ENCODE assay signal across 15 cellular contexts in genomic region chr7:144063710-144064109, GRCh38. TPM values are rescaled to one million over a fixed set of nuclear protein-coding genes. Genes with fewer than 3 reads are reported as not detected.
A peak's percentile ranks its signal among the peaks of the same experiment; 100 is the strongest.
DNase-seq lines count a peak whose midpoint lies in the region; ATAC-seq, FAIRE-seq and TF ChIP-seq lines count a peak whose summit lies in the region.
"Had no signal": no experiment of that assay in that cellular context is flagged by ENCODE, and none has a peak within 500 bp of the region (broad histone marks: within the 10 kb centered on the region; RNA-seq: fewer than 3 reads in every experiment).

No MANE protein-coding gene starts in this region.

- H3F3A ChIP-seq in OCI-LY1 (ENCODE audit: insufficient read depth, low read length) = no peaks in the 10 kb centered on the region

- intact Hi-C loops in HepG2 (cut with micrococcal nuclease; ENCODE audit: unreplicated experiment) (no loop called here), right lobe of liver (cut with DNase I) (no loop called here), Right ventricle myocardium inferior (cut with DNase I) (no loop called here)

- DNase-seq in HepG2 (ENCODE audit: low spot score) (no peak), right lobe of liver (no peak), fibroblast of pulmonary artery (ENCODE audit: low read depth) (no peak), Right ventricle myocardium inferior (ENCODE audit: missing footprints) (no peak), 8988T (no peak), cortex of kidney (lab: John Stamatoyannopoulos, UW) (no peak)
- no peak for DNase-seq in stimulated activated CD4-positive, alpha-beta T cell treated with anti-CD3 and anti-CD28 coated beads, Interleukin-2, amount 100 ng/mL, for 24 hours
- DNase-seq: activated B cell treated with CpG ODN at 0.5 μM for 24 hours, naive B cell, NCI-H2171 treated with DMSO at 0.1 percent for 48 hours, SHP77 treated with DMSO at 0.1 percent for 48 hours had no signal

- in situ Hi-C loops in HepG2 (cut with HindIII; ENCODE audit: extremely low pct_ligation_motif_present, low pct_unique_long_range_greater_than_20kb) = no loop called here

- no TSS peak for BruUV-seq in HepG2 (replicated peaks; lab: Mats Ljungman, UMichigan)

- no peak overlapping the region for H3K4me3 ChIP-seq in HepG2 (replicated peaks in 1 of 3; ENCODE audit: insufficient read depth in 1 of 3, low read depth in 2 of 3, low read length in 3 of 3)
- H3K4me3 ChIP-seq in right lobe of liver = no peak overlapping the region
- no peak overlapping the region for H3K4me3 ChIP-seq in OCI-LY1 (ENCODE audit: low read depth, low read length, poor library complexity, severe bottlenecking)
- no peak overlapping the region for H3K4me3 ChIP-seq in fibroblast of pulmonary artery (replicated peaks; ENCODE audit: low read depth, low read length)

- ATAC-seq in HepG2 (no peak), right lobe of liver (no peak), Right ventricle myocardium inferior (no peak)

- CTCF ChIA-PET in HepG2 (lab: Yijun Ruan, JAX; ENCODE audit: low intra/inter-chr PET ratio, low total read pairs) = no interaction called here

- H4K20me1 ChIP-seq in HepG2 (ENCODE audit: insufficient read depth, low read length) (no peaks in the 10 kb centered on the region), OCI-LY1 (ENCODE audit: insufficient read depth, low read length) (no peaks in the 10 kb centered on the region)

- H3K9me3 ChIP-seq in HepG2 (ENCODE audit: low read length) (no peaks in the 10 kb centered on the region), right lobe of liver (no peaks in the 10 kb centered on the region), OCI-LY1 (ENCODE audit: low read length) (no peaks in the 10 kb centered on the region)

- H3K27me3 ChIP-seq in HepG2 (ENCODE audit: control insufficient read depth in 1 of 2, insufficient read depth in 2 of 2, low read length in 2 of 2) (no peaks in the 10 kb centered on the region), right lobe of liver (peaks cover 0 to 4% of the 10 kb centered on the region in 2 donors), OCI-LY1 (ENCODE audit: insufficient read depth, low read length) (no peaks in the 10 kb centered on the region)

- H2AFZ ChIP-seq in HepG2 (ENCODE audit: low read length) (no peak overlapping the region), OCI-LY1 (ENCODE audit: low read length) (no peak overlapping the region)

- no peak for FAIRE-seq in HepG2 (lab: Jason Lieb, UNC)
- FAIRE-seq: endothelial cell of umbilical vein, islet of Langerhans had no signal

- H3K4me1 ChIP-seq in HepG2 (ENCODE audit: insufficient read depth, low read length) (no peaks in the 10 kb centered on the region), right lobe of liver (no peaks in the 10 kb centered on the region), OCI-LY1 (ENCODE audit: insufficient read depth, low read length, severe bottlenecking) (no peaks in the 10 kb centered on the region)

- no peak overlapping the region for H3K27ac ChIP-seq in HepG2 (ENCODE audit: extremely low read length, insufficient read depth, low read length)
- H3K27ac ChIP-seq in right lobe of liver = no peak overlapping the region
- no peak overlapping the region for H3K27ac ChIP-seq in OCI-LY1 (ENCODE audit: low read depth, low read length, poor library complexity, severe bottlenecking)

- H3K9ac ChIP-seq in HepG2 (ENCODE audit: insufficient read depth, low read depth, low read length) (no peak overlapping the region), OCI-LY1 (ENCODE audit: low read length) (no peak overlapping the region)

- TF ChIP-seq CTCF in HepG2 (CRISPR knock-in tag; IDR thresholded peaks at IDR 0.05) = peak; percentile 22; the same call in 1 of the 2 replicates
- TF ChIP-seq CTCF in right lobe of liver (IDR thresholded peaks at IDR 0.05) = peak in 1 of 4 donors; percentile 41
- TF ChIP-seq CTCF in OCI-LY1 (IDR thresholded peaks at IDR 0.05; ENCODE audit: low read length) = peak; percentile 67
- TF ChIP-seq CTCF in fibroblast of pulmonary artery (IDR thresholded peaks at IDR 0.05; ENCODE audit: low read length, missing control alignments) = peak; percentile 25

- POLR2A ChIA-PET in HepG2 (lab: Yijun Ruan, JAX) = no interaction called here

- TF ChIP-seq RAD21 in HepG2 (CRISPR knock-in tag; IDR thresholded peaks at IDR 0.05) = no peak

- TF ChIP-seq EP300 in HepG2 (IDR thresholded peaks at IDR 0.05; ENCODE audit: low read depth in 2 of 2, low read length in 2 of 2) (no peak), HepG2 (CRISPR knock-in tag; IDR thresholded peaks at IDR 0.05; ENCODE audit: borderline replicate concordance) (no peak)

- TF ChIP-seq POLR2A in HepG2 (IDR thresholded peaks at IDR 0.05; ENCODE audit: insufficient read depth in 1 of 2, low read depth in 2 of 2, low read length in 2 of 2) (no peak), right lobe of liver (IDR thresholded peaks at IDR 0.05) (no peak)

- H3K4me2 ChIP-seq in HepG2 (ENCODE audit: low read depth, low read length) = no peak overlapping the region
- H3K4me2 ChIP-seq in OCI-LY1 (ENCODE audit: low read length) = no peak overlapping the region

- no peaks in the 10 kb centered on the region for H3K9me2 ChIP-seq in OCI-LY1 (ENCODE audit: low read depth, low read length)

- no peaks in the 10 kb centered on the region for H3K79me2 ChIP-seq in HepG2 (ENCODE audit: insufficient read depth, low read length)
- H3K79me2 ChIP-seq in OCI-LY1 (ENCODE audit: insufficient read depth, low read length) = no peaks in the 10 kb centered on the region

- H3K36me3 ChIP-seq in HepG2 (replicated peaks in 1 of 2; ENCODE audit: control insufficient read depth in 1 of 2, insufficient read depth in 2 of 2, low read length in 2 of 2) (no peaks in the 10 kb centered on the region), right lobe of liver (no peaks in the 10 kb centered on the region), OCI-LY1 (ENCODE audit: insufficient read depth, low read length) (no peaks in the 10 kb centered on the region)

- WGBS in HepG2 (ENCODE audit: low lambda C conversion rate) = 14% methylated on average over 3 of the region's 3 CpGs
- WGBS in right lobe of liver (ENCODE audit: insufficient coverage, low coverage, low lambda C conversion rate, missing lambda C conversion rate) = 37% methylated on average over 3 of the region's 3 CpGs

RNA-seq across cellular contexts. Expression of gene OR2A25, which starts 5.9 kb away (rescaled TPM):
- not detected in 2 replicates for total RNA-seq in HepG2 (2016; rRNA removed; fragmentation: Illumina TruSeq; extraction: Trizol)
- not detected in 2 replicates for total RNA-seq in HepG2 (2016; cell fraction: cytosol; rRNA removed; fragmentation: Illumina TruSeq; extraction: Trizol; ENCODE audit: low read depth)
- total RNA-seq in HepG2 (2016; cell fraction: insoluble cytoplasmic fraction; rRNA removed; fragmentation: Illumina TruSeq; extraction: Trizol) = not detected in 2 replicates
- not detected in 2 replicates for total RNA-seq in HepG2 (2016; cell fraction: membrane; rRNA removed; fragmentation: Illumina TruSeq; extraction: Trizol)
- not detected in 2 replicates for total RNA-seq in HepG2 (2016; cell fraction: nucleus; rRNA removed; fragmentation: Illumina TruSeq; extraction: Trizol)
- polyA plus RNA-seq in HepG2 (2011; rRNA removed) = 0.07 TPM in 1 of 2 replicates, not detected in the other
- polyA plus RNA-seq in HepG2 (2011; cell fraction: cytosol; rRNA removed) = not detected in 2 replicates
- not detected in 2 replicates for polyA plus RNA-seq in HepG2 (2011; cell fraction: nucleus; rRNA removed)
- not detected in 2 replicates for polyA plus RNA-seq in HepG2 (2012)
- not detected in 2 replicates for polyA plus RNA-seq in HepG2 (2016; cell fraction: cytosol; fragmentation: Illumina TruSeq; extraction: Trizol; ENCODE audit: low read depth)
- not detected in 2 replicates for polyA plus RNA-seq in HepG2 (2016; cell fraction: insoluble cytoplasmic fraction; fragmentation: Illumina TruSeq; extraction: Trizol; ENCODE audit: low read depth)
- polyA plus RNA-seq in HepG2 (2016; cell fraction: membrane; fragmentation: Illumina TruSeq; extraction: Trizol; ENCODE audit: low read depth) = not detected in 2 replicates
- not detected in 2 replicates for polyA plus RNA-seq in HepG2 (2016; cell fraction: nucleus; fragmentation: Illumina TruSeq; extraction: Trizol; ENCODE audit: insufficient read depth, low read depth)
- polyA minus RNA-seq in HepG2 (2011; rRNA and poly(A)+ RNA removed; ENCODE audit: low replicate concordance) = 0.40 TPM in 1 of 2 replicates, not detected in the other
- not detected in 2 replicates for polyA minus RNA-seq in HepG2 (2011; cell fraction: cytosol; rRNA and poly(A)+ RNA removed)
- not detected in 2 replicates for polyA minus RNA-seq in HepG2 (2011; cell fraction: nucleus; rRNA and poly(A)+ RNA removed)
- total RNA-seq in right lobe of liver = not detected
- not detected for total RNA-seq in Right ventricle myocardium inferior
- total RNA-seq: activated B cell treated with CpG ODN at 0.5 μM for 24 hours, endothelial cell of umbilical vein had no signal
- polyA plus RNA-seq: endothelial cell of umbilical vein had no signal

RNA-seq across cellular contexts. Expression of gene OR2A5, which starts 15.0 kb away (rescaled TPM):
- total RNA-seq in HepG2 (2016; rRNA removed; fragmentation: Illumina TruSeq; extraction: Trizol) (not detected in 2 replicates), right lobe of liver (not detected), Right ventricle myocardium inferior (not detected)
- total RNA-seq in HepG2 (2016; cell fraction: cytosol; rRNA removed; fragmentation: Illumina TruSeq; extraction: Trizol; ENCODE audit: low read depth) = not detected in 2 replicates
- total RNA-seq in HepG2 (2016; cell fraction: insoluble cytoplasmic fraction; rRNA removed; fragmentation: Illumina TruSeq; extraction: Trizol) = not detected in 2 replicates
- total RNA-seq in HepG2 (2016; cell fraction: membrane; rRNA removed; fragmentation: Illumina TruSeq; extraction: Trizol) = not detected in 2 replicates
- total RNA-seq in HepG2 (2016; cell fraction: nucleus; rRNA removed; fragmentation: Illumina TruSeq; extraction: Trizol) = 0.06 TPM in 1 of 2 replicates, not detected in the other
- not detected in 2 replicates for polyA plus RNA-seq in HepG2 (2011; rRNA removed)
- polyA plus RNA-seq in HepG2 (2011; cell fraction: cytosol; rRNA removed) = not detected in 2 replicates
- polyA plus RNA-seq in HepG2 (2011; cell fraction: nucleus; rRNA removed) = 0.05 TPM in 1 of 2 replicates, not detected in the other
- polyA plus RNA-seq in HepG2 (2012) = 0.05 TPM in 1 of 2 replicates, not detected in the other
- polyA plus RNA-seq in HepG2 (2016; cell fraction: cytosol; fragmentation: Illumina TruSeq; extraction: Trizol; ENCODE audit: low read depth) = not detected in 2 replicates
- polyA plus RNA-seq in HepG2 (2016; cell fraction: insoluble cytoplasmic fraction; fragmentation: Illumina TruSeq; extraction: Trizol; ENCODE audit: low read depth) = not detected in 2 replicates
- polyA plus RNA-seq in HepG2 (2016; cell fraction: membrane; fragmentation: Illumina TruSeq; extraction: Trizol; ENCODE audit: low read depth) = not detected in 2 replicates
- not detected in 2 replicates for polyA plus RNA-seq in HepG2 (2016; cell fraction: nucleus; fragmentation: Illumina TruSeq; extraction: Trizol; ENCODE audit: insufficient read depth, low read depth)
- not detected in 2 replicates for polyA minus RNA-seq in HepG2 (2011; rRNA and poly(A)+ RNA removed; ENCODE audit: low replicate concordance)
- not detected in 2 replicates for polyA minus RNA-seq in HepG2 (2011; cell fraction: cytosol; rRNA and poly(A)+ RNA removed)
- 0.12 and 0.13 TPM in 2 replicates for polyA minus RNA-seq in HepG2 (2011; cell fraction: nucleus; rRNA and poly(A)+ RNA removed)
- total RNA-seq: activated B cell treated with CpG ODN at 0.5 μM for 24 hours, endothelial cell of umbilical vein had no signal
- polyA plus RNA-seq: endothelial cell of umbilical vein had no signal

RNA-seq across cellular contexts. Expression of gene OR2A12, which starts 22.4 kb away (rescaled TPM):
- total RNA-seq in HepG2 (2016; rRNA removed; fragmentation: Illumina TruSeq; extraction: Trizol) (not detected in 2 replicates), right lobe of liver (not detected), Right ventricle myocardium inferior (not detected)
- not detected in 2 replicates for total RNA-seq in HepG2 (2016; cell fraction: cytosol; rRNA removed; fragmentation: Illumina TruSeq; extraction: Trizol; ENCODE audit: low read depth)
- total RNA-seq in HepG2 (2016; cell fraction: insoluble cytoplasmic fraction; rRNA removed; fragmentation: Illumina TruSeq; extraction: Trizol) = not detected in 2 replicates
- not detected in 2 replicates for total RNA-seq in HepG2 (2016; cell fraction: membrane; rRNA removed; fragmentation: Illumina TruSeq; extraction: Trizol)
- not detected in 2 replicates for total RNA-seq in HepG2 (2016; cell fraction: nucleus; rRNA removed; fragmentation: Illumina TruSeq; extraction: Trizol)
- polyA plus RNA-seq in HepG2 (2011; rRNA removed) = 0.18 TPM in 1 of 2 replicates, not detected in the other
- 0.04 TPM in 1 of 2 replicates, not detected in the other for polyA plus RNA-seq in HepG2 (2011; cell fraction: cytosol; rRNA removed)
- not detected in 2 replicates for polyA plus RNA-seq in HepG2 (2011; cell fraction: nucleus; rRNA removed)
- polyA plus RNA-seq in HepG2 (2012) = not detected in 2 replicates
- polyA plus RNA-seq in HepG2 (2016; cell fraction: cytosol; fragmentation: Illumina TruSeq; extraction: Trizol; ENCODE audit: low read depth) = not detected in 2 replicates
- not detected in 2 replicates for polyA plus RNA-seq in HepG2 (2016; cell fraction: insoluble cytoplasmic fraction; fragmentation: Illumina TruSeq; extraction: Trizol; ENCODE audit: low read depth)
- polyA plus RNA-seq in HepG2 (2016; cell fraction: membrane; fragmentation: Illumina TruSeq; extraction: Trizol; ENCODE audit: low read depth) = not detected in 2 replicates
- not detected in 2 replicates for polyA plus RNA-seq in HepG2 (2016; cell fraction: nucleus; fragmentation: Illumina TruSeq; extraction: Trizol; ENCODE audit: insufficient read depth, low read depth)
- polyA minus RNA-seq in HepG2 (2011; rRNA and poly(A)+ RNA removed; ENCODE audit: low replicate concordance) = not detected in 2 replicates
- polyA minus RNA-seq in HepG2 (2011; cell fraction: cytosol; rRNA and poly(A)+ RNA removed) = not detected in 2 replicates
- not detected in 2 replicates for polyA minus RNA-seq in HepG2 (2011; cell fraction: nucleus; rRNA and poly(A)+ RNA removed)
- total RNA-seq: activated B cell treated with CpG ODN at 0.5 μM for 24 hours, endothelial cell of umbilical vein had no signal
- polyA plus RNA-seq: endothelial cell of umbilical vein, thymus had no signal

RNA-seq across cellular contexts. Expression of gene OR2A2, which starts 45.7 kb away (rescaled TPM):
- not detected in 2 replicates for total RNA-seq in HepG2 (2016; rRNA removed; fragmentation: Illumina TruSeq; extraction: Trizol)
- total RNA-seq in HepG2 (2016; cell fraction: cytosol; rRNA removed; fragmentation: Illumina TruSeq; extraction: Trizol; ENCODE audit: low read depth) = not detected in 2 replicates
- not detected in 2 replicates for total RNA-seq in HepG2 (2016; cell fraction: insoluble cytoplasmic fraction; rRNA removed; fragmentation: Illumina TruSeq; extraction: Trizol)
- total RNA-seq in HepG2 (2016; cell fraction: membrane; rRNA removed; fragmentation: Illumina TruSeq; extraction: Trizol) = not detected in 2 replicates
- total RNA-seq in HepG2 (2016; cell fraction: nucleus; rRNA removed; fragmentation: Illumina TruSeq; extraction: Trizol) = not detected in 2 replicates
- polyA plus RNA-seq in HepG2 (2011; rRNA removed) = not detected in 2 replicates
- not detected in 2 replicates for polyA plus RNA-seq in HepG2 (2011; cell fraction: cytosol; rRNA removed)
- polyA plus RNA-seq in HepG2 (2011; cell fraction: nucleus; rRNA removed) = 0.23 and 0.32 TPM in 2 replicates
- polyA plus RNA-seq in HepG2 (2012) = not detected in 2 replicates
- polyA plus RNA-seq in HepG2 (2016; cell fraction: cytosol; fragmentation: Illumina TruSeq; extraction: Trizol; ENCODE audit: low read depth) = not detected in 2 replicates
- not detected in 2 replicates for polyA plus RNA-seq in HepG2 (2016; cell fraction: insoluble cytoplasmic fraction; fragmentation: Illumina TruSeq; extraction: Trizol; ENCODE audit: low read depth)
- not detected in 2 replicates for polyA plus RNA-seq in HepG2 (2016; cell fraction: membrane; fragmentation: Illumina TruSeq; extraction: Trizol; ENCODE audit: low read depth)
- polyA plus RNA-seq in HepG2 (2016; cell fraction: nucleus; fragmentation: Illumina TruSeq; extraction: Trizol; ENCODE audit: insufficient read depth, low read depth) = not detected in 2 replicates
- polyA minus RNA-seq in HepG2 (2011; rRNA and poly(A)+ RNA removed; ENCODE audit: low replicate concordance) = not detected in 2 replicates
- polyA minus RNA-seq in HepG2 (2011; cell fraction: cytosol; rRNA and poly(A)+ RNA removed) = not detected in 2 replicates
- polyA minus RNA-seq in HepG2 (2011; cell fraction: nucleus; rRNA and poly(A)+ RNA removed) = not detected in 2 replicates
- total RNA-seq in right lobe of liver = not detected
- not detected for total RNA-seq in Right ventricle myocardium inferior
- total RNA-seq: activated B cell treated with CpG ODN at 0.5 μM for 24 hours, endothelial cell of umbilical vein had no signal
- polyA plus RNA-seq: endothelial cell of umbilical vein, thymus had no signal

RNA-seq across cellular contexts. Expression of gene OR2A14, which starts 59.3 kb away (rescaled TPM):
- total RNA-seq in HepG2 (2016; rRNA removed; fragmentation: Illumina TruSeq; extraction: Trizol) (not detected in 2 replicates), right lobe of liver (not detected), Right ventricle myocardium inferior (not detected)
- not detected in 2 replicates for total RNA-seq in HepG2 (2016; cell fraction: cytosol; rRNA removed; fragmentation: Illumina TruSeq; extraction: Trizol; ENCODE audit: low read depth)
- total RNA-seq in HepG2 (2016; cell fraction: insoluble cytoplasmic fraction; rRNA removed; fragmentation: Illumina TruSeq; extraction: Trizol) = not detected in 2 replicates
- not detected in 2 replicates for total RNA-seq in HepG2 (2016; cell fraction: membrane; rRNA removed; fragmentation: Illumina TruSeq; extraction: Trizol)
- not detected in 2 replicates for total RNA-seq in HepG2 (2016; cell fraction: nucleus; rRNA removed; fragmentation: Illumina TruSeq; extraction: Trizol)
- not detected in 2 replicates for polyA plus RNA-seq in HepG2 (2011; rRNA removed)
- polyA plus RNA-seq in HepG2 (2011; cell fraction: cytosol; rRNA removed) = not detected in 2 replicates
- not detected in 2 replicates for polyA plus RNA-seq in HepG2 (2011; cell fraction: nucleus; rRNA removed)
- polyA plus RNA-seq in HepG2 (2012) = not detected in 2 replicates
- not detected in 2 replicates for polyA plus RNA-seq in HepG2 (2016; cell fraction: cytosol; fragmentation: Illumina TruSeq; extraction: Trizol; ENCODE audit: low read depth)
- polyA plus RNA-seq in HepG2 (2016; cell fraction: insoluble cytoplasmic fraction; fragmentation: Illumina TruSeq; extraction: Trizol; ENCODE audit: low read depth) = not detected in 2 replicates
- not detected in 2 replicates for polyA plus RNA-seq in HepG2 (2016; cell fraction: membrane; fragmentation: Illumina TruSeq; extraction: Trizol; ENCODE audit: low read depth)
- not detected in 2 replicates for polyA plus RNA-seq in HepG2 (2016; cell fraction: nucleus; fragmentation: Illumina TruSeq; extraction: Trizol; ENCODE audit: insufficient read depth, low read depth)
- polyA minus RNA-seq in HepG2 (2011; rRNA and poly(A)+ RNA removed; ENCODE audit: low replicate concordance) = 0.14 TPM in 1 of 2 replicates, not detected in the other
- not detected in 2 replicates for polyA minus RNA-seq in HepG2 (2011; cell fraction: cytosol; rRNA and poly(A)+ RNA removed)
- polyA minus RNA-seq in HepG2 (2011; cell fraction: nucleus; rRNA and poly(A)+ RNA removed) = not detected in 2 replicates
- total RNA-seq: activated B cell treated with CpG ODN at 0.5 μM for 24 hours, endothelial cell of umbilical vein had no signal
- polyA plus RNA-seq: endothelial cell of umbilical vein, thymus had no signal
